In the genomic region with DNA sequence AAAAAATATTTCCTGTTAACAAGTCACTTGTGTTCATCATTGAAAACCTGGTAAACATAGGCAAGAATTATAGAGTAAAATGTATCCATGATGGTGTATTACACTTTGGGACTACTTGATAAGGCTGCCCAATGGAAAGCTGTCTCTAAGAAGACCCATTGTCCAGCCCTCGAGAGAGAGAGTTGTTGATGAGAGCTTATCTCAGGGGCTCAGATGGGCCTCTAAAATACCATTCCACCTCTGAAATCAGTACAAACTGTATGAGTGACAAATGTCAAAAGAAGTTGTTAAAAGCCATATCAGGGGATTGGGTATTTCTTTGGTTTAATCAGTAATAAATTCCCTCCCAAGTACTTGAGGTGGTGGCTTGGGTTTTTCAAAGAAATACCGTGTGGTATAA, we compare ENCODE assay signal across 8 cellular contexts.
"Had no signal": no experiment of that assay in that cellular context is flagged by ENCODE, and none has a peak within 500 bp of the region (broad histone marks: within the 10 kb centered on the region; RNA-seq: fewer than 3 reads in every experiment).

No MANE protein-coding gene starts in this region.

- FAIRE-seq: H1, H54, HTR-8/SVneo had no signal

- H3K4me3 ChIP-seq: GM23338 had no signal

- H2AFZ ChIP-seq: GM23338 had no signal

- H3K4me2 ChIP-seq: GM23338 had no signal

- DNase-seq: H9, HCEC 1CT, IMR-90, KBM-7 had no signal

- ATAC-seq: GM23338 had no signal

- H3K27ac Mint-ChIP-seq: GM23338, H9 had no signal
